26 cellular contexts compared by ENCODE assay signal in genomic region chr15:45666119-45666875, GRCh38. TPM values are rescaled to one million over a fixed set of nuclear protein-coding genes. Genes with fewer than 3 reads are reported as not detected.
DNase-seq lines count a peak whose midpoint lies in the region; ATAC-seq and TF ChIP-seq lines count a peak whose summit lies in the region.
"Had no signal": no experiment of that assay in that cellular context is flagged by ENCODE, and none has a peak within 500 bp of the region (broad histone marks: within the 10 kb centered on the region; RNA-seq: fewer than 3 reads in every experiment).

No MANE protein-coding gene starts in this region.

- H3K4me3 Mint-ChIP-seq in activated T-cell treated with anti-CD3 and anti-CD28 coated beads, Interleukin-2, amount 50 U/mL, for 72 hours = no peak overlapping the region
- no peak overlapping the region for H3K4me3 Mint-ChIP-seq in osteocyte (ENCODE audit: unreplicated experiment)
- H3K4me3 Mint-ChIP-seq: natural killer cell treated with Interleukin-12 subunit alpha and Interleukin-12 subunit beta and Interleukin-15 and Interleukin-18, amount 100 ng/mL, for 72 hours had no signal

- peaks cover 6 to 14% of the 10 kb centered on the region in 2 donors for H3K36me3 Mint-ChIP-seq in activated T-cell treated with anti-CD3 and anti-CD28 coated beads, Interleukin-2, amount 50 U/mL, for 72 hours (ENCODE audit: insufficient read depth in 2 of 2)
- peaks cover 21% of the 10 kb centered on the region for H3K36me3 Mint-ChIP-seq in osteocyte (ENCODE audit: unreplicated experiment)

- H3K9me3 ChIP-seq in SJCRH30 (replicated peaks) = no peaks in the 10 kb centered on the region
- H3K9me3 ChIP-seq: colonic mucosa, HAP-1, pancreas, vagina had no signal

- no peak overlapping the region for H3K27ac ChIP-seq in SJCRH30
- H3K27ac ChIP-seq: BLaER1 treated with 17β-estradiol and CSF1 and Interleukin-3, amounts not matched to agents 10 nM and 100 nM; colonic mucosa; pancreas; SK-N-MC; vagina; WERI-Rb-1 had no signal

- H3K4me1 Mint-ChIP-seq in activated T-cell treated with anti-CD3 and anti-CD28 coated beads, Interleukin-2, amount 50 U/mL, for 72 hours (ENCODE audit: low read depth) = peaks cover 9% of the 10 kb centered on the region
- H3K4me1 Mint-ChIP-seq in osteocyte (ENCODE audit: unreplicated experiment) = peaks cover 8% of the 10 kb centered on the region

- peak; percentile 2 for TF ChIP-seq CTCF in choroid plexus epithelial cell (conservative IDR thresholded peaks at IDR 0.05; ENCODE audit: low read depth, low read length)
- TF ChIP-seq CTCF in osteocyte (IDR thresholded peaks at IDR 0.05) = no peak

- no peaks in the 10 kb centered on the region for H3K27me3 Mint-ChIP-seq in activated T-cell treated with anti-CD3 and anti-CD28 coated beads, Interleukin-2, amount 50 U/mL, for 72 hours (ENCODE audit: low read depth)
- no peaks in the 10 kb centered on the region for H3K27me3 Mint-ChIP-seq in osteocyte (ENCODE audit: unreplicated experiment)
- H3K27me3 Mint-ChIP-seq: natural killer cell treated with Interleukin-12 subunit alpha and Interleukin-12 subunit beta and Interleukin-15 and Interleukin-18, amount 100 ng/mL, for 72 hours had no signal

- H3K9me3 Mint-ChIP-seq in activated T-cell treated with anti-CD3 and anti-CD28 coated beads, Interleukin-2, amount 50 U/mL, for 72 hours = no peaks in the 10 kb centered on the region
- peaks cover 3% of the 10 kb centered on the region for H3K9me3 Mint-ChIP-seq in osteocyte (ENCODE audit: unreplicated experiment)
- H3K9me3 Mint-ChIP-seq: natural killer cell treated with Interleukin-12 subunit alpha and Interleukin-12 subunit beta and Interleukin-15 and Interleukin-18, amount 100 ng/mL, for 72 hours had no signal

- H3K36me3 ChIP-seq in SJCRH30 = no peaks in the 10 kb centered on the region
- H3K36me3 ChIP-seq: HAP-1, WERI-Rb-1 had no signal

- no peak for ATAC-seq in activated T-cell treated with anti-CD3 and anti-CD28 coated beads, Interleukin-2, amount 50 U/mL, for 72 hours (replicated peaks in 1 of 2)
- peak; percentile 54 for ATAC-seq in HG03159 (IDR thresholded peaks at IDR 0.05; ENCODE audit: unreplicated experiment)
- ATAC-seq: natural killer cell treated with Interleukin-12 subunit alpha and Interleukin-12 subunit beta and Interleukin-15 and Interleukin-18, amount 100 ng/mL, for 72 hours; pancreas had no signal

- no peak overlapping the region for H3K4me3 ChIP-seq in choroid plexus epithelial cell (ENCODE audit: low read depth, low read length)
- H3K4me3 ChIP-seq in SJCRH30 = no peak overlapping the region
- H3K4me3 ChIP-seq: BLaER1 treated with 17β-estradiol and CSF1 and Interleukin-3, amounts not matched to agents 10 nM and 100 nM; colonic mucosa; HAP-1; pancreas; SK-N-MC; vagina had no signal

- H3K27me3 ChIP-seq in SJCRH30 = no peaks in the 10 kb centered on the region; the same call in 1 of the 2 replicates
- H3K27me3 ChIP-seq: BLaER1 treated with 17β-estradiol and CSF1 and Interleukin-3, amounts not matched to agents 10 nM and 100 nM; colonic mucosa; pancreas; vagina had no signal

- peak overlapping the region; percentile 3 for H3K27ac Mint-ChIP-seq in activated T-cell treated with anti-CD3 and anti-CD28 coated beads, Interleukin-2, amount 50 U/mL, for 72 hours
- H3K27ac Mint-ChIP-seq in osteocyte (ENCODE audit: unreplicated experiment) = peak overlapping the region; percentile 25

- no peaks in the 10 kb centered on the region for H3K4me1 ChIP-seq in SJCRH30
- H3K4me1 ChIP-seq: colonic mucosa, HAP-1, pancreas, vagina had no signal

- no peak for DNase-seq in activated T-cell treated with anti-CD3 and anti-CD28 coated beads, Interleukin-2, amount 50 U/mL, for 72 hours
- DNase-seq in activated T-cell treated with anti-CD3 and anti-CD28 coated beads for 4 hours (no peak), choroid plexus epithelial cell (ENCODE audit: low read depth) (no peak), osteocyte (ENCODE audit: extremely low spot score, unreplicated experiment) (no peak), GM19238 (ENCODE audit: insufficient read length, low spot score) (no peak), NCI-H1436 (lab: John Stamatoyannopoulos, UW) (no peak), SJCRH30 (no peak)
- DNase-seq: ACHN; activated CD4-positive, alpha-beta T cell treated with anti-CD3 and anti-CD28 coated beads, Interleukin-2, amount 50 U/mL, for 48 hours; activated gamma-delta T cell treated with Interleukin-2 at 50 U/mL for 16 hours; colonic mucosa; kidney; NCI-H1694; NCI-H2171 treated with DMSO at 0.1 percent for 48 hours; NCI-H524 treated with DMSO at 0.1 percent for 48 hours; pancreas; stimulated activated CD4-positive, alpha-beta T cell treated with anti-CD3 and anti-CD28 coated beads, Interleukin-4, amount 100 ng/mL, for 1 hour; stimulated activated naive CD4-positive, alpha-beta T cell; T-helper 9 cell; WERI-Rb-1 had no signal

RNA-seq across cellular contexts. Expression of gene SQOR, which starts 31.5 kb away (rescaled TPM):
- total RNA-seq in activated T-cell treated with anti-CD3 and anti-CD28 coated beads, Interleukin-2, amount 50 U/mL, for 72 hours = 100 to 1,000 TPM; 108 to 166 TPM
- total RNA-seq in osteocyte = 21.6 and 22.6 TPM in 2 replicates
- 0.51 and 0.67 TPM in 2 replicates for total RNA-seq in SJCRH30 (2014; rRNA removed; shearing (Covaris generic))

Comparison
In these comparisons a context has a peak if more than half of its experiments do, and no peak if none do; other contexts are left out.
1. RNA of gene SQOR, which starts 31.5 kb away (total RNA-seq): 108 to 166 TPM in activated T-cell treated with anti-CD3 and anti-CD28 coated beads, Interleukin-2, amount 50 U/mL, for 72 hours and 21.6 to 22.6 TPM in osteocyte; 0.51 to 0.67 TPM in SJCRH30; every median in the first group is over 10 times any median in the second.